In the genomic region with DNA sequence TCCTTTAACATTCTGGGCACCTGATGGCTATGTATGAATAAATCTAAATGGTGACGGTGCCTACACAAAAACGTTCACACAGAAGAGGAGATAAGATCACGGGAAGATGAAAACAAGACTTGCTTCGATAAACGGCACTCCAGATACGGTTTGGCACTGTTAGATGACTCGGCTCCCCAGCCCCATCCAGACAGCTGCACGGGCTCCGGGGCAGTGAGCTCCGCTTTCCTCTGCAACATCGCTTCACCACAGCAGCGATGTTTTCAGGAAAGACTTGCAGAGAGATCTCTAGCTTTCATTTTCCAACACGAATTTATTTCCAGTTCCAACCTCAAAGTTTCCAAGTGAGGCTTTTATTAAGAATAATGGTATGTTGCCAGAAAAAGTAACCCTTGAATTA, we compare ENCODE assay signal across 13 cellular contexts.
DNase-seq lines count a peak whose midpoint lies in the region; ATAC-seq and TF ChIP-seq lines count a peak whose summit lies in the region.
"Had no signal": no experiment of that assay in that cellular context is flagged by ENCODE, and none has a peak within 500 bp of the region (broad histone marks: within the 10 kb centered on the region; RNA-seq: fewer than 3 reads in every experiment).

No MANE protein-coding gene starts in this region.

- H3K9ac ChIP-seq in parathyroid adenoma, result no peak overlapping the region

- peak overlapping the region; percentile 68 for H3K4me2 ChIP-seq in parathyroid adenoma (ENCODE audit: low read length)

- H3K4me3 ChIP-seq in AG09309 (ENCODE audit: control insufficient read depth, low read depth, low read length), result peak overlapping the region; percentile 30
- H3K4me3 ChIP-seq in parathyroid adenoma (ENCODE audit: low read depth, low read length), result peak overlapping the region; percentile 52

- H3K36me3 ChIP-seq in parathyroid adenoma (ENCODE audit: control insufficient read depth, insufficient read depth, low read length), result no peaks in the 10 kb centered on the region
- H3K36me3 ChIP-seq: spleen, tibial nerve had no signal

- H3K9me3 ChIP-seq in parathyroid adenoma (ENCODE audit: control insufficient read depth, low read length), result no peaks in the 10 kb centered on the region
- H3K9me3 ChIP-seq: spleen, tibial nerve had no signal

- peaks cover 30% of the 10 kb centered on the region for H3K27me3 Mint-ChIP-seq in activated naive CD8-positive, alpha-beta T cell treated with anti-CD3 and anti-CD28 coated beads, Interleukin-2, amount 10 ng/mL, durations not matched to agents 7 days and 5 days

- no peaks in the 10 kb centered on the region for H3K4me1 ChIP-seq in parathyroid adenoma
- no peaks in the 10 kb centered on the region for H3K4me1 ChIP-seq in foreskin keratinocyte

- no peak for DNase-seq in AG09309 (ENCODE audit: low read depth)
- DNase-seq in LHCN-M2 (ENCODE audit: low read depth), result peak; percentile 58
- DNase-seq in activated naive CD8-positive, alpha-beta T cell treated with anti-CD3 and anti-CD28 coated beads, Interleukin-2, amount 10 ng/mL, durations not matched to agents 7 days and 5 days, result no peak
- no peak for DNase-seq in LoVo (ENCODE audit: low spot score)
- DNase-seq in activated gamma-delta T cell treated with Interleukin-2 at 50 U/mL for 16 hours, result no peak
- DNase-seq in foreskin keratinocyte, result no peak
- no peak for DNase-seq in NCI-H2196 (lab: John Stamatoyannopoulos, UW; ENCODE audit: unreplicated experiment)
- DNase-seq: DMS153, immature natural killer cell, NCI-H2029, spleen had no signal

- peak; percentile 49 for ATAC-seq in activated naive CD8-positive, alpha-beta T cell treated with anti-CD3 and anti-CD28 coated beads, Interleukin-2, amount 10 ng/mL, durations not matched to agents 7 days and 5 days (ENCODE audit: low read depth)
- no peak for ATAC-seq in foreskin keratinocyte

- no peaks in the 10 kb centered on the region for H3K36me3 Mint-ChIP-seq in activated naive CD8-positive, alpha-beta T cell treated with anti-CD3 and anti-CD28 coated beads, Interleukin-2, amount 10 ng/mL, durations not matched to agents 7 days and 5 days
- H3K36me3 Mint-ChIP-seq: immature natural killer cell had no signal

- H3K4me3 Mint-ChIP-seq in activated naive CD8-positive, alpha-beta T cell treated with anti-CD3 and anti-CD28 coated beads, Interleukin-2, amount 10 ng/mL, durations not matched to agents 7 days and 5 days, result peak overlapping the region; percentile 69

- H3K27ac Mint-ChIP-seq in activated naive CD8-positive, alpha-beta T cell treated with anti-CD3 and anti-CD28 coated beads, Interleukin-2, amount 10 ng/mL, durations not matched to agents 7 days and 5 days, result no peak overlapping the region

- TF ChIP-seq CTCF in AG09309 (IDR thresholded peaks at IDR 0.05; ENCODE audit: control insufficient read depth, insufficient read depth, low read depth, low read length, missing control alignments) (no peak), parathyroid adenoma (IDR thresholded peaks at IDR 0.05) (no peak), foreskin keratinocyte (conservative IDR thresholded peaks at IDR 0.05) (no peak)

- peak overlapping the region; percentile 9 for H2AFZ ChIP-seq in parathyroid adenoma

- no peak overlapping the region for H3K27ac ChIP-seq in parathyroid adenoma
- H3K27ac ChIP-seq in foreskin keratinocyte, result no peak overlapping the region
- H3K27ac ChIP-seq: spleen, tibial nerve had no signal

- POLR2A ChIA-PET in activated naive CD8-positive, alpha-beta T cell treated with anti-CD3 and anti-CD28 coated beads, Interleukin-2, amount 10 ng/mL, durations not matched to agents 7 days and 5 days (lab: Charles Lee), result no interaction called here

- H3K4me1 Mint-ChIP-seq in activated naive CD8-positive, alpha-beta T cell treated with anti-CD3 and anti-CD28 coated beads, Interleukin-2, amount 10 ng/mL, durations not matched to agents 7 days and 5 days, result peaks cover 21% of the 10 kb centered on the region

- H3K79me2 ChIP-seq in parathyroid adenoma, result no peaks in the 10 kb centered on the region

- H3K27me3 ChIP-seq in parathyroid adenoma (ENCODE audit: control insufficient read depth, insufficient read depth, low read length), result no peaks in the 10 kb centered on the region
- H3K27me3 ChIP-seq in foreskin keratinocyte, result no peaks in the 10 kb centered on the region
- H3K27me3 ChIP-seq: tibial nerve had no signal

- H3K9me3 Mint-ChIP-seq in activated naive CD8-positive, alpha-beta T cell treated with anti-CD3 and anti-CD28 coated beads, Interleukin-2, amount 10 ng/mL, durations not matched to agents 7 days and 5 days, result peaks cover 2% of the 10 kb centered on the region
- H3K9me3 Mint-ChIP-seq: immature natural killer cell had no signal
